In the genomic region with DNA sequence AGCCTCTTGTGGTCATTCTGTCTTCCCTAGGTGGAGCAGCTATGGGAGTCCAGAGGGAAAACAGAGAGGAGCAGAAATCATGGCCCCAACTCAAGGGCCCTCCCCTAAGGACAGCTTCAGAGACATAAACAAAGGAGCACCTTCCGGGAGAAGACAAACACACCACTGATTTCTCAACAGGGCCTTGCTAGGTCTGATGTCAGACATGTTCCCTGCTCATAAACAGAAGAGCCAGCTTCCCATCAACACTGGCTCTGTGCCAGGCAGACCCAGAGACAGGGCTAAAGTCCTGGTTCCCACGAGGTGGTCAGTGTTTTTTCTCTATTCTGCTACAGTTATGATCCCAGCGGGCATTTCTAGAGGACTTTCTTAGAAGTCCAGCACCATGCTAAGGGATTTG, we compare ENCODE assay signal across 34 cellular contexts. TPM values are rescaled to one million over a fixed set of nuclear protein-coding genes. Genes with fewer than 3 reads are reported as not detected.
DNase-seq lines count a peak whose midpoint lies in the region; ATAC-seq and TF ChIP-seq lines count a peak whose summit lies in the region.
"Had no signal": no experiment of that assay in that cellular context is flagged by ENCODE, and none has a peak within 500 bp of the region (broad histone marks: within the 10 kb centered on the region; RNA-seq: fewer than 3 reads in every experiment).

No MANE protein-coding gene starts in this region.

- H3K9ac ChIP-seq in mesenchymal stem cell (ENCODE audit: low read length), result no peak overlapping the region

- no peaks in the 10 kb centered on the region for H3K9me3 ChIP-seq in breast epithelium
- H3K9me3 ChIP-seq in mesenchymal stem cell (ENCODE audit: control insufficient read depth, low read length), result no peaks in the 10 kb centered on the region
- H3K9me3 ChIP-seq in upper lobe of left lung, result no peaks in the 10 kb centered on the region
- H3K9me3 ChIP-seq in MG63, result no peaks in the 10 kb centered on the region
- H3K9me3 ChIP-seq: Caco-2 had no signal

- intact Hi-C loops in MCF 10A (cut with micrococcal nuclease), result no loop called here
- intact Hi-C loops in breast epithelium (cut with DNase I; ENCODE audit: low total_unique reads), result no loop called here

- H3K4me3 Mint-ChIP-seq in MCF 10A (ENCODE audit: unreplicated experiment) (no peak overlapping the region), WTC11 (no peak overlapping the region)
- H3K4me3 Mint-ChIP-seq: activated CD4-positive, alpha-beta T cell treated with anti-CD3 and anti-CD28 coated beads for 36 hours; activated CD8-positive, alpha-beta T cell treated with anti-CD3 and anti-CD28 coated beads, Interleukin-2, amount 10 ng/mL, durations not matched to agents 7 days and 5 days; brain; CD14-positive monocyte; neural crest cell; stimulated activated effector memory CD8-positive, alpha-beta T cell treated with anti-CD3 and anti-CD28 coated beads, Interleukin-12 subunit alpha, Interleukin-12 subunit beta, amount 100 ng/mL, for 72 hours; T-helper 2 cell treated with Interferon-gamma antibody and Interleukin-4, amounts not matched to agents 5 μg/mL and 100 μg/mL, for 36 hours had no signal

- H3K4me1 Mint-ChIP-seq in MCF 10A (ENCODE audit: insufficient read depth, unreplicated experiment), result peaks cover 23% of the 10 kb centered on the region
- H3K4me1 Mint-ChIP-seq in WTC11, result no peaks in the 10 kb centered on the region
- H3K4me1 Mint-ChIP-seq: activated CD4-positive, alpha-beta T cell treated with anti-CD3 and anti-CD28 coated beads for 36 hours; brain; neural crest cell; stimulated activated effector memory CD8-positive, alpha-beta T cell treated with anti-CD3 and anti-CD28 coated beads, Interleukin-12 subunit alpha, Interleukin-12 subunit beta, amount 100 ng/mL, for 72 hours had no signal

- BruUV-seq in MCF 10A (replicated peaks; lab: Mats Ljungman, UMichigan), result no TSS peak

- H3K27me3 ChIP-seq in breast epithelium, result no peaks in the 10 kb centered on the region
- H3K27me3 ChIP-seq in mesenchymal stem cell (ENCODE audit: control insufficient read depth in 1 of 2, insufficient read depth in 1 of 2, low read length in 2 of 2), result peaks cover 37 to 40% of the 10 kb centered on the region in 2 experiments
- no peaks in the 10 kb centered on the region for H3K27me3 ChIP-seq in upper lobe of left lung
- H3K27me3 ChIP-seq in MG63, result peaks cover 7% of the 10 kb centered on the region

- no peak overlapping the region for H2AFZ ChIP-seq in mesenchymal stem cell (ENCODE audit: low read depth, low read length)
- H2AFZ ChIP-seq: PC-9 had no signal

- H3K27ac ChIP-seq in breast epithelium (no peak overlapping the region), mesenchymal stem cell (ENCODE audit: low read length, poor library complexity, severe bottlenecking) (no peak overlapping the region), upper lobe of left lung (peak overlapping the region; percentile 28 to 66 (median 48))
- H3K27ac ChIP-seq: epithelial cell of prostate, PC-9 had no signal

- H3K36me3 Mint-ChIP-seq in MCF 10A (ENCODE audit: insufficient read depth, unreplicated experiment), result no peaks in the 10 kb centered on the region
- peaks cover 13% of the 10 kb centered on the region for H3K36me3 Mint-ChIP-seq in WTC11
- H3K36me3 Mint-ChIP-seq: brain; CD14-positive monocyte; stimulated activated effector memory CD8-positive, alpha-beta T cell treated with anti-CD3 and anti-CD28 coated beads, Interleukin-12 subunit alpha, Interleukin-12 subunit beta, amount 100 ng/mL, for 72 hours had no signal

- H3K23ac ChIP-seq in mesenchymal stem cell (ENCODE audit: low read length in 2 of 2), result no peak overlapping the region

- no peak for TF ChIP-seq EP300 in upper lobe of left lung (IDR thresholded peaks at IDR 0.05)

- 48% methylated on average over 3 of the region's 3 CpGs for WGBS in mesenchymal stem cell
- 53 to 55% methylated on average over 3 of the region's 3 CpGs for WGBS in upper lobe of left lung, 2 donors

- H3K4me3 ChIP-seq in breast epithelium (no peak overlapping the region), fibroblast of villous mesenchyme (ENCODE audit: low read depth, low read length) (no peak overlapping the region), mesenchymal stem cell (ENCODE audit: insufficient read depth in 1 of 2, low read depth in 1 of 2, low read length in 2 of 2) (no peak overlapping the region), upper lobe of left lung (no peak overlapping the region), MG63 (no peak overlapping the region)
- H3K4me3 ChIP-seq: PC-9 had no signal

- no peak overlapping the region for H2BK5ac ChIP-seq in mesenchymal stem cell (ENCODE audit: low read depth, low read length, poor library complexity, severe bottlenecking)

- ATAC-seq in upper lobe of left lung (ENCODE audit: low FRiP score in 2 of 2), result peak in 1 of 2 donors; percentile 62
- ATAC-seq in GM18502 (IDR thresholded peaks at IDR 0.05; ENCODE audit: poor library complexity, unreplicated experiment), result no peak
- no peak for ATAC-seq in WTC11
- ATAC-seq: activated CD4-positive, alpha-beta T cell treated with anti-CD3 and anti-CD28 coated beads for 36 hours; activated CD8-positive, alpha-beta T cell treated with anti-CD3 and anti-CD28 coated beads, Interleukin-2, amount 10 ng/mL, durations not matched to agents 7 days and 5 days; sciatic nerve; stimulated activated effector memory CD8-positive, alpha-beta T cell treated with anti-CD3 and anti-CD28 coated beads, Interleukin-12 subunit alpha, Interleukin-12 subunit beta, amount 100 ng/mL, for 72 hours had no signal

- no peaks in the 10 kb centered on the region for H3K79me1 ChIP-seq in mesenchymal stem cell (replicated peaks; ENCODE audit: low read length, poor library complexity, severe bottlenecking)

- no peaks in the 10 kb centered on the region for H3K36me3 ChIP-seq in breast epithelium
- H3K36me3 ChIP-seq in mesenchymal stem cell (ENCODE audit: control insufficient read depth in 1 of 2, insufficient read depth in 2 of 2, low read depth in 1 of 2, low read length in 2 of 2), result no peaks in the 10 kb centered on the region
- no peaks in the 10 kb centered on the region for H3K36me3 ChIP-seq in upper lobe of left lung
- no peaks in the 10 kb centered on the region for H3K36me3 ChIP-seq in MG63

- POLR2A ChIA-PET in MCF 10A (lab: Yijun Ruan, JAX) (no interaction called here), WTC11 (lab: Charles Lee) (no interaction called here)

- H2BK120ac ChIP-seq in mesenchymal stem cell (ENCODE audit: low read depth, low read length), result no peak overlapping the region

- peak; percentile 91 for DNase-seq in MCF 10A (ENCODE audit: unreplicated experiment)
- DNase-seq in breast epithelium (ENCODE audit: low spot score in 2 of 2), result no peak
- peak; percentile 88 for DNase-seq in fibroblast of villous mesenchyme (ENCODE audit: low read depth)
- DNase-seq in mesenchymal stem cell, result peak; percentile 93
- peak in 1 of 2 donors; percentile 64 for DNase-seq in upper lobe of left lung
- DNase-seq in WTC11 (ENCODE audit: low spot score), result no peak
- no peak for DNase-seq in MG63
- DNase-seq: activated CD4-positive, alpha-beta T cell treated with anti-CD3 and anti-CD28 coated beads for 36 hours; activated CD8-positive, alpha-beta T cell treated with anti-CD3 and anti-CD28 coated beads, Interleukin-2, amount 10 ng/mL, durations not matched to agents 7 days and 5 days; activated naive CD4-positive, alpha-beta T cell treated with anti-CD3 and anti-CD28 coated beads, Interleukin-2, amount 50 U/mL, for 16 hours; amniotic stem cell; Caco-2; effector CD8-positive, alpha-beta T cell; H7; KG1; kidney; MM.1S; NCI-H1930; NCI-H526; PC-9; SIG-M5; stimulated activated CD4-positive, alpha-beta T cell treated with anti-CD3 and anti-CD28 coated beads, Interleukin-4, amount 100 ng/mL, for 4 hours had no signal

- no peak overlapping the region for H3K14ac ChIP-seq in mesenchymal stem cell (ENCODE audit: low read length in 2 of 2)

- no peak overlapping the region for H2AK5ac ChIP-seq in mesenchymal stem cell (ENCODE audit: low read length, severe bottlenecking)

- H3K9me3 Mint-ChIP-seq in MCF 10A (ENCODE audit: unreplicated experiment) (no peaks in the 10 kb centered on the region), WTC11 (peaks cover 25% of the 10 kb centered on the region)
- H3K9me3 Mint-ChIP-seq: neural crest cell; stimulated activated effector memory CD8-positive, alpha-beta T cell treated with anti-CD3 and anti-CD28 coated beads, Interleukin-12 subunit alpha, Interleukin-12 subunit beta, amount 100 ng/mL, for 72 hours; T-helper 2 cell treated with Interferon-gamma antibody and Interleukin-4, amounts not matched to agents 5 μg/mL and 100 μg/mL, for 36 hours had no signal

- H3K27ac Mint-ChIP-seq in MCF 10A (ENCODE audit: low read depth, unreplicated experiment), result no peak overlapping the region
- H3K27ac Mint-ChIP-seq in WTC11, result no peak overlapping the region
- H3K27ac Mint-ChIP-seq: activated CD4-positive, alpha-beta T cell treated with anti-CD3 and anti-CD28 coated beads for 36 hours; activated CD8-positive, alpha-beta T cell treated with anti-CD3 and anti-CD28 coated beads, Interleukin-2, amount 10 ng/mL, durations not matched to agents 7 days and 5 days; brain; stimulated activated effector memory CD8-positive, alpha-beta T cell treated with anti-CD3 and anti-CD28 coated beads, Interleukin-12 subunit alpha, Interleukin-12 subunit beta, amount 100 ng/mL, for 72 hours; T-helper 2 cell treated with Interferon-gamma antibody and Interleukin-4, amounts not matched to agents 5 μg/mL and 100 μg/mL, for 36 hours had no signal

- CTCF ChIA-PET in MCF 10A (lab: Yijun Ruan, JAX) (interaction anchor here (0.6 kb wide), 1 partner anchor 184 kb away, joined by 3 read pairs; no protein-coding TSS in a partner anchor), WTC11 (lab: Charles Lee) (no interaction called here)

- H3K4ac ChIP-seq in mesenchymal stem cell (ENCODE audit: low read depth in 1 of 2, low read length in 2 of 2), result no peak overlapping the region

- H3K27me3 Mint-ChIP-seq in MCF 10A (ENCODE audit: insufficient read depth, unreplicated experiment), result no peaks in the 10 kb centered on the region
- peaks cover 11% of the 10 kb centered on the region for H3K27me3 Mint-ChIP-seq in WTC11 (ENCODE audit: low read depth)

- no peak for TF ChIP-seq POLR2A in breast epithelium (IDR thresholded peaks at IDR 0.05)
- TF ChIP-seq POLR2A in upper lobe of left lung (IDR thresholded peaks at IDR 0.05), result no peak

- H4K91ac ChIP-seq in mesenchymal stem cell (ENCODE audit: low read length), result no peak overlapping the region

- H3K18ac ChIP-seq in mesenchymal stem cell (ENCODE audit: low read depth in 1 of 2, low read length in 2 of 2), result no peak overlapping the region

- no peak overlapping the region for H2BK12ac ChIP-seq in mesenchymal stem cell (ENCODE audit: low read length in 2 of 2)

- H3K4me2 ChIP-seq in mesenchymal stem cell (ENCODE audit: low read length, poor library complexity, severe bottlenecking), result no peak overlapping the region
- H3K4me2 ChIP-seq: PC-9 had no signal

- TF ChIP-seq CTCF in MCF 10A (IDR thresholded peaks at IDR 0.05; ENCODE audit: unreplicated experiment) (no peak), breast epithelium (IDR thresholded peaks at IDR 0.05) (no peak), fibroblast of villous mesenchyme (IDR thresholded peaks at IDR 0.05; ENCODE audit: insufficient read depth, low read depth, low read length) (no peak), upper lobe of left lung (IDR thresholded peaks at IDR 0.05) (no peak), WTC11 (IDR thresholded peaks at IDR 0.05) (no peak)

- H4K8ac ChIP-seq in mesenchymal stem cell (ENCODE audit: low read length), result no peak overlapping the region

- no peak overlapping the region for H2BK15ac ChIP-seq in mesenchymal stem cell (ENCODE audit: low read depth, poor library complexity, severe bottlenecking)

- no peaks in the 10 kb centered on the region for H3K4me1 ChIP-seq in breast epithelium
- H3K4me1 ChIP-seq in mesenchymal stem cell (ENCODE audit: control insufficient read depth, insufficient read depth, low read depth, low read length), result no peaks in the 10 kb centered on the region
- H3K4me1 ChIP-seq in upper lobe of left lung, result no peaks in the 10 kb centered on the region
- H3K4me1 ChIP-seq: Caco-2 had no signal

RNA-seq across cellular contexts. Expression of a gene that starts 19.3 kb away (rescaled TPM):
- not detected in 2 replicates for total RNA-seq in MCF 10A (2022)
- total RNA-seq in breast epithelium, result under 1 TPM in 2 of 3 donors, not detected in 1; 0.16 to 0.33 TPM
- total RNA-seq in fibroblast of villous mesenchyme, result not detected in 2 replicates
- polyA plus RNA-seq in mesenchymal stem cell (2013, experiment 1 of 2), result not detected
- polyA plus RNA-seq in mesenchymal stem cell (2013, experiment 2 of 2), result not detected
- total RNA-seq in upper lobe of left lung, result 10 to 100 TPM in 2 of 6 donors, 1 to 10 TPM in 3, under 1 TPM in 1; 0.79 to 25.8 (median 7.2) TPM
- total RNA-seq in WTC11 (2021), result 0.34 to 0.96 TPM (median 0.87 TPM) in 3 replicates
- not detected in 2 replicates for total RNA-seq in MG63 (2014; rRNA removed; shearing (Covaris generic); ENCODE audit: low replicate concordance)
- total RNA-seq: A172, Caco-2, G401, H7, lung microvascular endothelial cell, neural crest cell, PC-9 had no signal

RNA-seq across cellular contexts. Expression of a gene that starts 21.6 kb away (rescaled TPM):
- 0.12 TPM in 1 of 2 replicates, not detected in the other for total RNA-seq in MCF 10A (2022)
- under 1 TPM in 1 of 3 donors, not detected in 2; 0.16 TPM for total RNA-seq in breast epithelium
- total RNA-seq in fibroblast of villous mesenchyme, result not detected in 2 replicates
- not detected for polyA plus RNA-seq in mesenchymal stem cell (2013, experiment 1 of 2)
- not detected for polyA plus RNA-seq in mesenchymal stem cell (2013, experiment 2 of 2)
- total RNA-seq in upper lobe of left lung, result 10 to 100 TPM in 2 of 6 donors, 1 to 10 TPM in 4; 1.3 to 17.2 (median 6.4) TPM
- not detected in 3 replicates for total RNA-seq in WTC11 (2021)
- total RNA-seq in MG63 (2014; rRNA removed; shearing (Covaris generic); ENCODE audit: low replicate concordance), result not detected in 2 replicates
- total RNA-seq: A172; activated CD4-positive, alpha-beta T cell treated with anti-CD3 and anti-CD28 coated beads for 36 hours; Caco-2; G401; H7; lung microvascular endothelial cell; neural crest cell; PC-9; ureter had no signal

Comparison
In these comparisons a context has a peak if more than half of its experiments do, and no peak if none do; other contexts are left out.
1. DNase-seq: peak in MCF 10A (single experiment), fibroblast of villous mesenchyme (single experiment) and mesenchymal stem cell (single experiment); none in breast epithelium (0 of 2), WTC11 (single experiment) and MG63 (single experiment).
2. H3K27ac ChIP-seq: peak in upper lobe of left lung (4 of 4); none in breast epithelium (0 of 2) and mesenchymal stem cell (single experiment).